ENCODE assay signal across 8 cellular contexts in genomic region chr6:41940759-41941279, GRCh38. TPM values are rescaled to one million over a fixed set of nuclear protein-coding genes. Genes with fewer than 3 reads are reported as not detected.
A peak's percentile ranks its signal among the peaks of the same experiment; 100 is the strongest.
DNase-seq lines count a peak whose midpoint lies in the region; ATAC-seq, FAIRE-seq and TF ChIP-seq lines count a peak whose summit lies in the region.

No MANE protein-coding gene starts in this region.

- intact Hi-C loops in left cardiac atrium (cut with DNase I) = no loop called here

- DNase-seq in H54 (ENCODE audit: insufficient read length, low spot score) = peak; percentile 27
- peak in 2 of 3 donors; percentile 69 to 71 for DNase-seq in Peyer's patch
- peak; percentile 32 for DNase-seq in activated naive CD8-positive, alpha-beta T cell treated with anti-CD3 and anti-CD28 coated beads, Interleukin-2, amount 50 U/mL, for 16 hours (ENCODE audit: low read depth, low spot score)
- DNase-seq in left cardiac atrium = peak; percentile 63
- DNase-seq in SK-N-DZ (ENCODE audit: low spot score) = no peak

- H2AFZ ChIP-seq in parathyroid adenoma = peak overlapping the region; percentile 77

- TF ChIP-seq CTCF in C4-2B (conservative IDR thresholded peaks at IDR 0.05) = no peak
- TF ChIP-seq CTCF in Peyer's patch (IDR thresholded peaks at IDR 0.05) = peak in 1 of 6 experiments; percentile 2
- no peak for TF ChIP-seq CTCF in parathyroid adenoma (IDR thresholded peaks at IDR 0.05)

- H3K9me3 ChIP-seq in Peyer's patch (no peaks in the 10 kb centered on the region), parathyroid adenoma (ENCODE audit: control insufficient read depth, low read length) (no peaks in the 10 kb centered on the region)

- peak; percentile 17; the same call in 1 of the 2 replicates for TF ChIP-seq POLR2A in H54 (IDR thresholded peaks at IDR 0.05; ENCODE audit: low read depth, low read length)
- TF ChIP-seq POLR2A in Peyer's patch (IDR thresholded peaks at IDR 0.05) = no peak

- FAIRE-seq in H54 (lab: Jason Lieb, UNC) = no peak

- H3K4me2 ChIP-seq in parathyroid adenoma (ENCODE audit: low read length) = peak overlapping the region; percentile 87

- H3K27me3 ChIP-seq in Peyer's patch (no peaks in the 10 kb centered on the region), parathyroid adenoma (ENCODE audit: control insufficient read depth, insufficient read depth, low read length) (no peaks in the 10 kb centered on the region)

- ATAC-seq in left cardiac atrium = peak; percentile 14 to 28
- no peak for ATAC-seq in GM18502 (IDR thresholded peaks at IDR 0.05; ENCODE audit: poor library complexity, unreplicated experiment)

- peaks cover 0 to 56% (median 35%) of the 10 kb centered on the region in 4 donors for H3K4me1 ChIP-seq in Peyer's patch
- H3K4me1 ChIP-seq in parathyroid adenoma = peaks cover 5% of the 10 kb centered on the region

- no peaks in the 10 kb centered on the region for H3K79me2 ChIP-seq in parathyroid adenoma

- peaks cover 0 to 3% (median 0%) of the 10 kb centered on the region in 3 donors for H3K36me3 ChIP-seq in Peyer's patch
- no peaks in the 10 kb centered on the region for H3K36me3 ChIP-seq in parathyroid adenoma (ENCODE audit: control insufficient read depth, insufficient read depth, low read length)

- peak overlapping the region; percentile 76 for H3K27ac ChIP-seq in C4-2B
- peak overlapping the region; percentile 74 to 93 (median 82) for H3K27ac ChIP-seq in Peyer's patch
- H3K27ac ChIP-seq in parathyroid adenoma = peak overlapping the region; percentile 46

- peak overlapping the region; percentile 23 for H3K9ac ChIP-seq in parathyroid adenoma

- peak overlapping the region; percentile 60 to 95 (median 72) for H3K4me3 ChIP-seq in Peyer's patch
- H3K4me3 ChIP-seq in parathyroid adenoma (ENCODE audit: low read depth, low read length) = peak overlapping the region; percentile 72

RNA-seq across cellular contexts. Expression of gene CCND3, which starts 0.8 kb away (rescaled TPM):
- total RNA-seq in Peyer's patch = 100 to 1,000 TPM in 1 of 4 donors, 10 to 100 TPM in 3; 49.2 to 267 (median 60.1) TPM
- 10 to 100 TPM; 60.1 to 62.4 TPM for total RNA-seq in left cardiac atrium
- 27.2 and 32.7 TPM in 2 replicates for polyA plus RNA-seq in SK-N-DZ (2014; cell fraction: cytosol; rRNA removed)
- polyA plus RNA-seq in SK-N-DZ (2014; cell fraction: nucleus; rRNA removed) = 23.1 and 30.9 TPM in 2 replicates

RNA-seq across cellular contexts. Expression of gene BYSL, which starts 19.5 kb away (rescaled TPM):
- total RNA-seq in Peyer's patch (10 to 100 TPM in 1 of 4 donors, 1 to 10 TPM in 3; 4.4 to 12.4 (median 6.1) TPM), left cardiac atrium (10 to 100 TPM in 1 of 2 donors, 1 to 10 TPM in 1; 8.7 to 16.5 TPM)
- polyA plus RNA-seq in SK-N-DZ (2014; cell fraction: cytosol; rRNA removed) = 25.3 and 30.9 TPM in 2 replicates
- 25.6 and 34.4 TPM in 2 replicates for polyA plus RNA-seq in SK-N-DZ (2014; cell fraction: nucleus; rRNA removed)

RNA-seq across cellular contexts. Expression of gene MED20, which starts 19.9 kb away (rescaled TPM):
- total RNA-seq in Peyer's patch (10 to 100 TPM in 3 of 4 donors, 1 to 10 TPM in 1; 6.6 to 24.3 (median 18.0) TPM), left cardiac atrium (10 to 100 TPM; 14.8 to 15.7 TPM)
- polyA plus RNA-seq in SK-N-DZ (2014; cell fraction: cytosol; rRNA removed) = 39.9 and 40.5 TPM in 2 replicates
- polyA plus RNA-seq in SK-N-DZ (2014; cell fraction: nucleus; rRNA removed) = 13.4 and 20.6 TPM in 2 replicates

RNA-seq across cellular contexts. Expression of gene USP49, which starts 45.6 kb away (rescaled TPM):
- total RNA-seq in Peyer's patch = 1 to 10 TPM; 2.1 to 8.6 (median 4.7) TPM
- 1 to 10 TPM; 1.6 to 1.7 TPM for total RNA-seq in left cardiac atrium
- polyA plus RNA-seq in SK-N-DZ (2014; cell fraction: cytosol; rRNA removed) = 7.7 and 7.9 TPM in 2 replicates
- 8.4 and 19.6 TPM in 2 replicates for polyA plus RNA-seq in SK-N-DZ (2014; cell fraction: nucleus; rRNA removed)
